Comparison of ENCODE assay signal across 8 cellular contexts in genomic region chr19:46786236-46787039, GRCh38. TPM values are rescaled to one million over a fixed set of nuclear protein-coding genes. Genes with fewer than 3 reads are reported as not detected.
A peak's percentile ranks its signal among the peaks of the same experiment; 100 is the strongest.
DNase-seq lines count a peak whose midpoint lies in the region; ATAC-seq and TF ChIP-seq lines count a peak whose summit lies in the region.

No MANE protein-coding gene starts in this region.

- H3K27me3 Mint-ChIP-seq in activated naive CD8-positive, alpha-beta T cell treated with anti-CD3 and anti-CD28 coated beads for 36 hours = no peaks in the 10 kb centered on the region

- H3K27ac ChIP-seq in left ventricle myocardium inferior (replicated peaks) (peak overlapping the region; percentile 87), aorta (ENCODE audit: low read depth in 1 of 2, low read length in 2 of 2) (peak overlapping the region in 1 of 2 donors; percentile 14)

- H3K36me3 Mint-ChIP-seq in activated naive CD8-positive, alpha-beta T cell treated with anti-CD3 and anti-CD28 coated beads for 36 hours = peaks cover 65% of the 10 kb centered on the region

- H3K27me3 ChIP-seq in left ventricle myocardium inferior (ENCODE audit: low read depth) (peaks cover 6% of the 10 kb centered on the region), aorta (ENCODE audit: control insufficient read depth in 1 of 2, insufficient read depth in 2 of 2, low read length in 1 of 2) (no peaks in the 10 kb centered on the region)

- peak; percentile 50 for TF ChIP-seq POLR2A in GM18505 (IDR thresholded peaks at IDR 0.05; ENCODE audit: borderline replicate concordance, extremely low read depth, insufficient read depth, insufficient read length)

- no peaks in the 10 kb centered on the region for H3K9me3 Mint-ChIP-seq in activated naive CD8-positive, alpha-beta T cell treated with anti-CD3 and anti-CD28 coated beads for 36 hours

- H3K4me3 Mint-ChIP-seq in activated naive CD8-positive, alpha-beta T cell treated with anti-CD3 and anti-CD28 coated beads for 36 hours = peak overlapping the region; percentile 92

- 54 to 57% methylated on average over 18 to 20 of the region's 20 CpGs for WGBS in aorta, 2 donors

- H3K4me1 Mint-ChIP-seq in activated naive CD8-positive, alpha-beta T cell treated with anti-CD3 and anti-CD28 coated beads for 36 hours = peaks cover 33% of the 10 kb centered on the region

- no peaks in the 10 kb centered on the region for H3K9me3 ChIP-seq in left ventricle myocardium inferior (replicated peaks)
- no peaks in the 10 kb centered on the region for H3K9me3 ChIP-seq in aorta (ENCODE audit: control insufficient read depth, low read length)

- peak; percentile 74 for DNase-seq in Jurkat, Clone E6-1 (ENCODE audit: low read depth, low spot score)
- peak; percentile 43 to 45 for DNase-seq in SW 1271 (lab: John Stamatoyannopoulos, UW)
- DNase-seq in activated naive CD8-positive, alpha-beta T cell treated with anti-CD3 and anti-CD28 coated beads for 36 hours = peak; percentile 89
- peak; percentile 67 for DNase-seq in left ventricle myocardium inferior
- peak; percentile 58 for DNase-seq in retina
- peak; percentile 77 to 86 for DNase-seq in aorta

- H3K4me1 ChIP-seq in left ventricle myocardium inferior = peaks cover 52% of the 10 kb centered on the region
- no peaks in the 10 kb centered on the region for H3K4me1 ChIP-seq in aorta (ENCODE audit: control insufficient read depth in 1 of 2, insufficient read depth in 2 of 2, low read length in 2 of 2)

- ATAC-seq in GM18505 (IDR thresholded peaks at IDR 0.05; ENCODE audit: unreplicated experiment) (no peak), aorta (ENCODE audit: low FRiP score) (peak; percentile 71), GM19397 (IDR thresholded peaks at IDR 0.05; ENCODE audit: unreplicated experiment) (no peak)

- no peak for TF ChIP-seq CTCF in left ventricle myocardium inferior (IDR thresholded peaks at IDR 0.05; ENCODE audit: borderline replicate concordance)

- peak overlapping the region; percentile 89 for H3K4me3 ChIP-seq in Jurkat, Clone E6-1 (ENCODE audit: low read length)
- H3K4me3 ChIP-seq in left ventricle myocardium inferior = peak overlapping the region; percentile 70
- H3K4me3 ChIP-seq in aorta (ENCODE audit: low read length in 2 of 2) = peak overlapping the region in 1 of 2 donors; percentile 49

- H3K36me3 ChIP-seq in left ventricle myocardium inferior (peaks cover 3% of the 10 kb centered on the region), aorta (ENCODE audit: control insufficient read depth in 1 of 2, insufficient read depth in 2 of 2, low read length in 1 of 2) (no peaks in the 10 kb centered on the region)

- H3K27ac Mint-ChIP-seq in activated naive CD8-positive, alpha-beta T cell treated with anti-CD3 and anti-CD28 coated beads for 36 hours = peak overlapping the region; percentile 98

- intact Hi-C loops in left ventricle myocardium inferior (cut with micrococcal nuclease) = no loop called here
- intact Hi-C loops in aorta (cut with DNase I) = no loop called here

RNA-seq across cellular contexts. Expression of gene SLC1A5, which starts 2.0 kb away (rescaled TPM):
- polyA plus RNA-seq in Jurkat, Clone E6-1 (2012; ENCODE audit: insufficient read depth, insufficient read length) = 89.8 TPM
- total RNA-seq in activated naive CD8-positive, alpha-beta T cell treated with anti-CD3 and anti-CD28 coated beads for 36 hours = 100 to 1,000 TPM; 299 to 309 TPM
- total RNA-seq in left ventricle myocardium inferior (5.9 TPM), aorta (10 to 100 TPM; 42.8 to 56.3 TPM)
- polyA plus RNA-seq in aorta = 10 to 100 TPM; 15.4 to 44.4 TPM

RNA-seq across cellular contexts. Expression of gene STRN4, which starts 40.2 kb away (rescaled TPM):
- 39.4 TPM for polyA plus RNA-seq in Jurkat, Clone E6-1 (2012; ENCODE audit: insufficient read depth, insufficient read length)
- total RNA-seq in activated naive CD8-positive, alpha-beta T cell treated with anti-CD3 and anti-CD28 coated beads for 36 hours = 10 to 100 TPM; 54.9 to 57.9 TPM
- total RNA-seq in left ventricle myocardium inferior = 52.7 TPM
- 10 to 100 TPM; 63.4 to 69.8 TPM for total RNA-seq in aorta
- 10 to 100 TPM; 26.8 to 45.6 TPM for polyA plus RNA-seq in aorta

RNA-seq across cellular contexts. Expression of gene FKRP, which starts 40.6 kb away (rescaled TPM):
- 9.9 TPM for polyA plus RNA-seq in Jurkat, Clone E6-1 (2012; ENCODE audit: insufficient read depth, insufficient read length)
- 10 to 100 TPM; 17.3 to 18.8 TPM for total RNA-seq in activated naive CD8-positive, alpha-beta T cell treated with anti-CD3 and anti-CD28 coated beads for 36 hours
- total RNA-seq in left ventricle myocardium inferior (15.6 TPM), aorta (10 to 100 TPM; 19.1 to 20.6 TPM)
- 10 to 100 TPM in 1 of 2 donors, 1 to 10 TPM in 1; 3.9 to 13.0 TPM for polyA plus RNA-seq in aorta

Comparison
In these comparisons a context has a peak if more than half of its experiments do, and no peak if none do; other contexts are left out.
1. RNA of gene SLC1A5, which starts 2.0 kb away (total RNA-seq): 299 to 309 TPM in activated naive CD8-positive, alpha-beta T cell treated with anti-CD3 and anti-CD28 coated beads for 36 hours; 42.8 to 56.3 TPM in aorta and 5.9 TPM in left ventricle myocardium inferior (single experiment); every median in the first group is over 4 times any median in the second.
2. Peak in every context shown above with its lines, with median percentiles within 50 percentile points of each other: DNase-seq.